9 cellular contexts compared by ENCODE assay signal in the genomic region with DNA sequence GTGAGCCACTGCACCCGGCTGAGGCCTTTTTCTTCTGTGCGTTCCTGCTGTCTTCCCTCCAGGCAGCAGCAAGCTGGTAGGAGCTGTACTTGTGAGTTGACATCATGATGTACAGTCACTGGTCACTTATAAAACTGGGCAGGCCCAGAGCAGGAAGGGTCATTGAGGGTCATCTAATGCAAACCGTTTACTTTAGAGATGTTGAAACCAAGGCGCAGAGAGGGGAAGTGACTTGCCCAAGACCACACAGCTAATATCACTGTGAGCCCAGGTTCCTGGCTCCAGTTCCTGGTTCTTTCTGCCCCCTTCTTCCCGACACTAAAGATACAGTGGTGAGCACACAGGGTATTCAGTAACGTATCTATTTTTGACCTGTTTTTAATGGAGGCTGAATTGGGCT. TPM values are rescaled to one million over a fixed set of nuclear protein-coding genes. Genes with fewer than 3 reads are reported as not detected.
DNase-seq lines count a peak whose midpoint lies in the region; ATAC-seq and TF ChIP-seq lines count a peak whose summit lies in the region.
"Had no signal": no experiment of that assay in that cellular context is flagged by ENCODE, and none has a peak within 500 bp of the region (broad histone marks: within the 10 kb centered on the region; RNA-seq: fewer than 3 reads in every experiment).

No MANE protein-coding gene starts in this region.

- H3K9me3 ChIP-seq in colonic mucosa = no peaks in the 10 kb centered on the region
- H3K9me3 ChIP-seq in SJCRH30 (replicated peaks) = no peaks in the 10 kb centered on the region

- H3K9ac ChIP-seq in colonic mucosa (ENCODE audit: low read depth in 2 of 2, low read length in 2 of 2) = no peak overlapping the region

- DNase-seq in ELR (ENCODE audit: low read depth) = peak; percentile 19
- DNase-seq in NB4 (ENCODE audit: low read depth) = peak; percentile 66
- no peak for DNase-seq in colonic mucosa
- DNase-seq in natural killer cell treated with Interleukin-12 subunit alpha and Interleukin-12 subunit beta and Interleukin-15 and Interleukin-18, amount 100 ng/mL, for 72 hours (ENCODE audit: low spot score) = no peak
- no peak for DNase-seq in SJCRH30
- no peak for DNase-seq in anterior cingulate cortex (lab: John Stamatoyannopoulos, UW)
- DNase-seq in COLO668 (lab: John Stamatoyannopoulos, UW; ENCODE audit: unreplicated experiment) = no peak
- DNase-seq: midbrain, NCI-H1417 treated with DMSO at 0.1 percent for 48 hours had no signal

- H3K27ac Mint-ChIP-seq in natural killer cell treated with Interleukin-12 subunit alpha and Interleukin-12 subunit beta and Interleukin-15 and Interleukin-18, amount 100 ng/mL, for 72 hours = peak overlapping the region; percentile 100

- no peaks in the 10 kb centered on the region for H3K27me3 Mint-ChIP-seq in natural killer cell treated with Interleukin-12 subunit alpha and Interleukin-12 subunit beta and Interleukin-15 and Interleukin-18, amount 100 ng/mL, for 72 hours

- H3K36me3 Mint-ChIP-seq in natural killer cell treated with Interleukin-12 subunit alpha and Interleukin-12 subunit beta and Interleukin-15 and Interleukin-18, amount 100 ng/mL, for 72 hours = no peaks in the 10 kb centered on the region

- intact Hi-C loops in colonic mucosa (cut with DNase I) = no loop called here

- no peak for ATAC-seq in natural killer cell treated with Interleukin-12 subunit alpha and Interleukin-12 subunit beta and Interleukin-15 and Interleukin-18, amount 100 ng/mL, for 72 hours

- TF ChIP-seq CTCF in NB4 (IDR thresholded peaks at IDR 0.05; ENCODE audit: low read depth, low read length) = no peak
- TF ChIP-seq CTCF in colonic mucosa (IDR thresholded peaks at IDR 0.05) = no peak

- H3K27ac ChIP-seq in colonic mucosa = peak overlapping the region; percentile 57
- no peak overlapping the region for H3K27ac ChIP-seq in SJCRH30

- H3K4me1 ChIP-seq in colonic mucosa (peaks cover 10% of the 10 kb centered on the region), SJCRH30 (no peaks in the 10 kb centered on the region; the same call in 1 of the 2 replicates)

- peak overlapping the region; percentile 86 for H3K4me3 Mint-ChIP-seq in natural killer cell treated with Interleukin-12 subunit alpha and Interleukin-12 subunit beta and Interleukin-15 and Interleukin-18, amount 100 ng/mL, for 72 hours

- H3K27me3 ChIP-seq in colonic mucosa (no peaks in the 10 kb centered on the region), SJCRH30 (peaks cover 2% of the 10 kb centered on the region; the same call in 1 of the 2 replicates)

- no peaks in the 10 kb centered on the region for H3K9me3 Mint-ChIP-seq in natural killer cell treated with Interleukin-12 subunit alpha and Interleukin-12 subunit beta and Interleukin-15 and Interleukin-18, amount 100 ng/mL, for 72 hours

- H3K4me3 ChIP-seq in NB4 (ENCODE audit: low read depth, low read length) = no peak overlapping the region
- no peak overlapping the region for H3K4me3 ChIP-seq in colonic mucosa
- no peak overlapping the region for H3K4me3 ChIP-seq in SJCRH30

- H3K36me3 ChIP-seq in colonic mucosa (no peaks in the 10 kb centered on the region), SJCRH30 (no peaks in the 10 kb centered on the region)

- peaks cover 67 to 71% of the 10 kb centered on the region in 2 donors for H3K4me1 Mint-ChIP-seq in natural killer cell treated with Interleukin-12 subunit alpha and Interleukin-12 subunit beta and Interleukin-15 and Interleukin-18, amount 100 ng/mL, for 72 hours (ENCODE audit: low read depth in 2 of 2)

- no peak for TF ChIP-seq POLR2A in NB4 (IDR thresholded peaks at IDR 0.05; ENCODE audit: extremely low read depth, insufficient read length)

RNA-seq across cellular contexts. Expression of gene PTPRJ, which starts 27.3 kb away (rescaled TPM):
- total RNA-seq in colonic mucosa = 10 to 100 TPM; 37.5 to 45.7 TPM
- total RNA-seq in natural killer cell treated with Interleukin-12 subunit alpha and Interleukin-12 subunit beta and Interleukin-15 and Interleukin-18, amount 100 ng/mL, for 72 hours = 10 to 100 TPM; 60.7 to 83.3 TPM
- 0.68 and 1.0 TPM in 2 replicates for total RNA-seq in SJCRH30 (2014; rRNA removed; shearing (Covaris generic))

Comparison
In these comparisons a context has a peak if more than half of its experiments do, and no peak if none do; other contexts are left out.
1. DNase-seq: peak in ELR (single experiment) and NB4 (single experiment); none in colonic mucosa (single experiment), natural killer cell treated with Interleukin-12 subunit alpha and Interleukin-12 subunit beta and Interleukin-15 and Interleukin-18, amount 100 ng/mL, for 72 hours (single experiment), SJCRH30 (0 of 2), anterior cingulate cortex (0 of 58) and COLO668 (single experiment).
2. RNA of gene PTPRJ, which starts 27.3 kb away (total RNA-seq): 60.7 to 83.3 TPM in natural killer cell treated with Interleukin-12 subunit alpha and Interleukin-12 subunit beta and Interleukin-15 and Interleukin-18, amount 100 ng/mL, for 72 hours and 37.5 to 45.7 TPM in colonic mucosa; 0.68 to 1.0 TPM in SJCRH30; every median in the first group is over 10 times any median in the second.